ENCODE assay signal across 6 cellular contexts in genomic region chr15:40333922-40334492, GRCh38. TPM values are rescaled to one million over a fixed set of nuclear protein-coding genes. Genes with fewer than 3 reads are reported as not detected.
DNase-seq lines count a peak whose midpoint lies in the region; ATAC-seq lines count a peak whose summit lies in the region.

No MANE protein-coding gene starts in this region.

- H3K27ac ChIP-seq in cingulate gyrus (ENCODE audit: low read depth, low read length): peak overlapping the region; percentile 72

- DNase-seq in NCI-H510A treated with DMSO at 0.1 percent for 48 hours (lab: John Stamatoyannopoulos, UW): peak; percentile 32
- DNase-seq in NCI-H510A (lab: John Stamatoyannopoulos, UW): no peak
- peak; percentile 13 for DNase-seq in occipital lobe (lab: John Stamatoyannopoulos, UW)
- no peak for DNase-seq in DMS 273 treated with DMSO at 0.1 percent for 48 hours (lab: John Stamatoyannopoulos, UW)

- no peak for ATAC-seq in GM18498 (IDR thresholded peaks at IDR 0.05; ENCODE audit: unreplicated experiment)

RNA-seq across cellular contexts. Expression of gene CCDC9B, which starts 6.7 kb away (rescaled TPM):
- 1.6 TPM for total RNA-seq in occipital lobe

RNA-seq across cellular contexts. Expression of gene INAFM2, which starts 10.5 kb away (rescaled TPM):
- 14.8 TPM for total RNA-seq in occipital lobe

RNA-seq across cellular contexts. Expression of gene PHGR1, which starts 16.8 kb away (rescaled TPM):
- total RNA-seq in occipital lobe: not detected

RNA-seq across cellular contexts. Expression of gene DISP2, which starts 24.0 kb away (rescaled TPM):
- 9.2 TPM for total RNA-seq in occipital lobe

RNA-seq across cellular contexts. Expression of gene PLCB2, which starts 26.3 kb away (rescaled TPM):
- 3.3 TPM for total RNA-seq in occipital lobe

Comparison
In these comparisons a context has a peak if more than half of its experiments do, and no peak if none do; other contexts are left out.
1. DNase-seq: peak in NCI-H510A treated with DMSO at 0.1 percent for 48 hours (single experiment) and occipital lobe (single experiment); none in NCI-H510A (single experiment) and DMS 273 treated with DMSO at 0.1 percent for 48 hours (single experiment).